ENCODE assay signal across 20 cellular contexts in genomic region chr1:66940968-66941367, GRCh38. TPM values are rescaled to one million over a fixed set of nuclear protein-coding genes. Genes with fewer than 3 reads are reported as not detected.
A peak's percentile ranks its signal among the peaks of the same experiment; 100 is the strongest.
DNase-seq lines count a peak whose midpoint lies in the region; ATAC-seq and TF ChIP-seq lines count a peak whose summit lies in the region.
"Had no signal": no experiment of that assay in that cellular context is flagged by ENCODE, and none has a peak within 500 bp of the region (broad histone marks: within the 10 kb centered on the region; RNA-seq: fewer than 3 reads in every experiment).

No MANE protein-coding gene starts in this region.

- peak overlapping the region in 2 of 3 donors; percentile 49 to 64 for H3K27ac Mint-ChIP-seq in CD4-positive, CD25-positive, alpha-beta regulatory T cell
- H3K27ac Mint-ChIP-seq: activated naive CD4-positive, alpha-beta T cell treated with anti-CD3 and anti-CD28 coated beads, Interleukin-2, amount 10 ng/mL, durations not matched to agents 7 days and 5 days; B cell had no signal

- no peak overlapping the region for H2AK5ac ChIP-seq in mesenchymal stem cell (ENCODE audit: low read length, severe bottlenecking)

- H3K18ac ChIP-seq in mesenchymal stem cell (ENCODE audit: low read depth in 1 of 2, low read length in 2 of 2), result no peak overlapping the region

- H3K79me1 ChIP-seq in mesenchymal stem cell (replicated peaks; ENCODE audit: low read length, poor library complexity, severe bottlenecking), result peaks cover 1% of the 10 kb centered on the region

- no peak overlapping the region for H2BK120ac ChIP-seq in mesenchymal stem cell (ENCODE audit: low read depth, low read length)

- H3K27me3 Mint-ChIP-seq in CD4-positive, CD25-positive, alpha-beta regulatory T cell, result no peaks in the 10 kb centered on the region
- H3K27me3 Mint-ChIP-seq: activated naive CD4-positive, alpha-beta T cell treated with anti-CD3 and anti-CD28 coated beads, Interleukin-2, amount 10 ng/mL, durations not matched to agents 7 days and 5 days; B cell had no signal

- H3K9me3 ChIP-seq in CD4-positive, CD25-positive, alpha-beta regulatory T cell (ENCODE audit: control insufficient read depth in 2 of 2, low read length in 2 of 2), result no peaks in the 10 kb centered on the region
- H3K9me3 ChIP-seq in mesenchymal stem cell (ENCODE audit: control insufficient read depth, low read length), result no peaks in the 10 kb centered on the region
- H3K9me3 ChIP-seq: breast epithelium, lower lobe of right lung, testis had no signal

- 83% methylated on average over 1 of the region's 1 CpG for whole genome bisulfite sequencing in mesenchymal stem cell

- no peak overlapping the region for H3K27ac ChIP-seq in CD4-positive, CD25-positive, alpha-beta regulatory T cell (ENCODE audit: insufficient read depth, low read length, poor library complexity, severe bottlenecking)
- H3K27ac ChIP-seq in brain microvascular endothelial cell (peak overlapping the region; percentile 58), mesenchymal stem cell (ENCODE audit: low read length, poor library complexity, severe bottlenecking) (no peak overlapping the region)
- H3K27ac ChIP-seq: breast epithelium, lower lobe of right lung, testis had no signal

- no peak overlapping the region for H2BK12ac ChIP-seq in mesenchymal stem cell (ENCODE audit: low read length in 2 of 2)

- peaks cover 15% of the 10 kb centered on the region for H3K36me3 Mint-ChIP-seq in CD4-positive, CD25-positive, alpha-beta regulatory T cell

- no peak for TF ChIP-seq CTCF in brain microvascular endothelial cell (IDR thresholded peaks at IDR 0.05; ENCODE audit: low read depth, low read length, missing control alignments)

- no peaks in the 10 kb centered on the region for H3K27me3 ChIP-seq in CD4-positive, CD25-positive, alpha-beta regulatory T cell (ENCODE audit: control insufficient read depth, insufficient read depth, low read length)
- H3K27me3 ChIP-seq in brain microvascular endothelial cell (replicated peaks), result no peaks in the 10 kb centered on the region
- H3K27me3 ChIP-seq in mesenchymal stem cell (ENCODE audit: control insufficient read depth in 1 of 2, insufficient read depth in 1 of 2, low read length in 2 of 2), result no peaks in the 10 kb centered on the region
- H3K27me3 ChIP-seq: breast epithelium, testis had no signal

- H3K4ac ChIP-seq in mesenchymal stem cell (ENCODE audit: low read depth in 1 of 2, low read length in 2 of 2), result no peak overlapping the region

- peaks cover 57 to 78% (median 62%) of the 10 kb centered on the region in 4 donors for H3K4me1 Mint-ChIP-seq in CD4-positive, CD25-positive, alpha-beta regulatory T cell

- peaks cover 36% of the 10 kb centered on the region for H3K4me1 ChIP-seq in CD4-positive, CD25-positive, alpha-beta regulatory T cell (ENCODE audit: control insufficient read depth, insufficient read depth, low read length, poor library complexity, severe bottlenecking)
- peaks cover 8% of the 10 kb centered on the region for H3K4me1 ChIP-seq in mesenchymal stem cell (ENCODE audit: control insufficient read depth, insufficient read depth, low read depth, low read length)

- H2BK15ac ChIP-seq in mesenchymal stem cell (ENCODE audit: low read depth, poor library complexity, severe bottlenecking), result no peak overlapping the region

- H3K14ac ChIP-seq in mesenchymal stem cell (ENCODE audit: low read length in 2 of 2), result no peak overlapping the region

- H3K4me2 ChIP-seq in mesenchymal stem cell (ENCODE audit: low read length, poor library complexity, severe bottlenecking), result no peak overlapping the region

- no peak overlapping the region for H3K4me3 ChIP-seq in CD4-positive, CD25-positive, alpha-beta regulatory T cell (ENCODE audit: low read depth, low read length)
- H3K4me3 ChIP-seq in brain microvascular endothelial cell (ENCODE audit: low read depth, low read length) (no peak overlapping the region), mesenchymal stem cell (ENCODE audit: insufficient read depth in 1 of 2, low read depth in 1 of 2, low read length in 2 of 2) (peak overlapping the region in 1 of 2 experiments; percentile 18)
- H3K4me3 ChIP-seq: breast epithelium, lower lobe of right lung, testis had no signal

- in situ Hi-C loops in brain microvascular endothelial cell (cut with HindIII; ENCODE audit: low pct_ligation_motif_present, low sequenced_read_pairs) (no loop called here), G401 (cut with HindIII; ENCODE audit: low sequenced_read_pairs) (no loop called here)

- no peak overlapping the region for H3K23ac ChIP-seq in mesenchymal stem cell (ENCODE audit: low read length in 2 of 2)

- H4K91ac ChIP-seq in mesenchymal stem cell (ENCODE audit: low read length), result no peak overlapping the region

- H2BK5ac ChIP-seq in mesenchymal stem cell (ENCODE audit: low read depth, low read length, poor library complexity, severe bottlenecking), result no peak overlapping the region

- no peak for DNase-seq in CD4-positive, CD25-positive, alpha-beta regulatory T cell
- DNase-seq in ELR (ENCODE audit: low read depth), result peak; percentile 60
- peak; percentile 65 for DNase-seq in brain microvascular endothelial cell
- no peak for DNase-seq in mesenchymal stem cell
- DNase-seq in left lobe of liver (ENCODE audit: low spot score), result no peak
- no peak for DNase-seq in HuH-7 (ENCODE audit: low spot score)
- no peak for DNase-seq in G401 (ENCODE audit: low spot score)
- DNase-seq: activated CD4-positive, CD25-positive, alpha-beta regulatory T cell treated with anti-CD3 and anti-CD28 coated beads, Interleukin-2, amount 50 U/mL, for 72 hours; activated naive CD4-positive, alpha-beta T cell treated with anti-CD3 and anti-CD28 coated beads, Interleukin-2, amount 10 ng/mL, durations not matched to agents 7 days and 5 days; glutamatergic neuron; lower lobe of right lung; MM.1S; NCI-H187; NCI-H446; NK-92 treated with Interleukin-12 subunit alpha and Interleukin-12 subunit beta, amount 100 ng/mL, for 24 hours; T-helper 9 cell; testis had no signal

- H2AFZ ChIP-seq in mesenchymal stem cell (ENCODE audit: low read depth, low read length), result no peak overlapping the region

- H3K36me3 ChIP-seq in CD4-positive, CD25-positive, alpha-beta regulatory T cell (ENCODE audit: control insufficient read depth, insufficient read depth, low read length), result peaks cover 16% of the 10 kb centered on the region
- peaks cover 3% of the 10 kb centered on the region for H3K36me3 ChIP-seq in brain microvascular endothelial cell (replicated peaks)
- H3K36me3 ChIP-seq in mesenchymal stem cell (ENCODE audit: control insufficient read depth in 1 of 2, insufficient read depth in 2 of 2, low read depth in 1 of 2, low read length in 2 of 2), result peaks cover 5 to 23% of the 10 kb centered on the region in 2 experiments
- H3K36me3 ChIP-seq: breast epithelium had no signal

- no peaks in the 10 kb centered on the region for H3K9me3 Mint-ChIP-seq in CD4-positive, CD25-positive, alpha-beta regulatory T cell
- H3K9me3 Mint-ChIP-seq: activated naive CD4-positive, alpha-beta T cell treated with anti-CD3 and anti-CD28 coated beads, Interleukin-2, amount 10 ng/mL, durations not matched to agents 7 days and 5 days had no signal

- no peak for ATAC-seq in CD4-positive, CD25-positive, alpha-beta regulatory T cell (ENCODE audit: low read depth in 2 of 2)
- ATAC-seq in HG03135 (IDR thresholded peaks at IDR 0.05; ENCODE audit: unreplicated experiment) (no peak), left lobe of liver (no peak)
- ATAC-seq: lower lobe of right lung had no signal

- H3K9ac ChIP-seq in mesenchymal stem cell (ENCODE audit: low read length), result peak overlapping the region; percentile 65

- H4K8ac ChIP-seq in mesenchymal stem cell (ENCODE audit: low read length), result no peak overlapping the region

- peak overlapping the region in 2 of 4 donors; percentile 6 to 28 for H3K4me3 Mint-ChIP-seq in CD4-positive, CD25-positive, alpha-beta regulatory T cell
- H3K4me3 Mint-ChIP-seq: activated naive CD4-positive, alpha-beta T cell treated with anti-CD3 and anti-CD28 coated beads, Interleukin-2, amount 10 ng/mL, durations not matched to agents 7 days and 5 days; B cell had no signal

RNA-seq across cellular contexts. Expression of gene MIER1, which starts 16.2 kb away (rescaled TPM):
- 84.8 TPM for total RNA-seq in CD4-positive, CD25-positive, alpha-beta regulatory T cell
- 10 to 100 TPM; 33.4 to 41.9 (median 36.0) TPM for polyA plus RNA-seq in CD4-positive, CD25-positive, alpha-beta regulatory T cell
- 22.2 TPM for polyA plus RNA-seq in mesenchymal stem cell (2013, experiment 1 of 2)
- polyA plus RNA-seq in mesenchymal stem cell (2013, experiment 2 of 2), result 23.3 TPM
- 12.7 TPM for total RNA-seq in left lobe of liver
- 13.5 and 20.5 TPM in 2 replicates for total RNA-seq in G401 (2014; rRNA removed; shearing (Covaris generic))

RNA-seq across cellular contexts. Expression of gene DNAI4, which starts 16.3 kb away (rescaled TPM):
- total RNA-seq in CD4-positive, CD25-positive, alpha-beta regulatory T cell, result 3.2 TPM
- polyA plus RNA-seq in CD4-positive, CD25-positive, alpha-beta regulatory T cell, result 1 to 10 TPM in 2 of 4 donors, under 1 TPM in 2; 0.45 to 2.0 (median 1.4) TPM
- polyA plus RNA-seq in mesenchymal stem cell (2013, experiment 1 of 2), result 1.4 TPM
- polyA plus RNA-seq in mesenchymal stem cell (2013, experiment 2 of 2), result 2.0 TPM
- 1.4 TPM for total RNA-seq in left lobe of liver
- total RNA-seq in G401 (2014; rRNA removed; shearing (Covaris generic)), result 3.7 and 7.3 TPM in 2 replicates

Comparison
In these comparisons a context has a peak if more than half of its experiments do, and no peak if none do; other contexts are left out.
1. DNase-seq: peak in ELR (single experiment) and brain microvascular endothelial cell (single experiment); none in CD4-positive, CD25-positive, alpha-beta regulatory T cell (0 of 3), mesenchymal stem cell (single experiment), left lobe of liver (single experiment), HuH-7 (single experiment) and G401 (single experiment).